14 cellular contexts compared by ENCODE assay signal in genomic region chr11:44763111-44763820, GRCh38. TPM values are rescaled to one million over a fixed set of nuclear protein-coding genes. Genes with fewer than 3 reads are reported as not detected.
DNase-seq lines count a peak whose midpoint lies in the region; ATAC-seq and TF ChIP-seq lines count a peak whose summit lies in the region.
"Had no signal": no experiment of that assay in that cellular context is flagged by ENCODE, and none has a peak within 500 bp of the region (broad histone marks: within the 10 kb centered on the region; RNA-seq: fewer than 3 reads in every experiment).

No MANE protein-coding gene starts in this region.

- no peak for TF ChIP-seq CTCF in osteocyte (IDR thresholded peaks at IDR 0.05)

- no peak overlapping the region for H3K27ac ChIP-seq in GM23248

- H2AFZ ChIP-seq in GM23248: no peak overlapping the region

- H3K9ac ChIP-seq in GM23248: no peak overlapping the region

- no peak overlapping the region for H3K4me3 Mint-ChIP-seq in activated T-helper 17 cell treated with anti-CD3 and anti-CD28 coated beads, Interleukin-2, amount 50 U/mL, for 72 hours
- no peak overlapping the region for H3K4me3 Mint-ChIP-seq in osteocyte (ENCODE audit: unreplicated experiment)
- no peak overlapping the region for H3K4me3 Mint-ChIP-seq in naive thymus-derived CD8-positive, alpha-beta T cell
- H3K4me3 Mint-ChIP-seq: CD8-positive, alpha-beta T cell; dendritic cell treated with granulocyte-macrophage colony-stimulating factor and Interleukin-4, amounts not matched to agents 40 ng/mL and 50 ng/mL, for 4 days; stimulated activated memory B cell treated with anti-CD40 and anti-IgM and Interleukin-4, amounts not matched to agents 10 μg/mL and 1 μg/mL and 100 μg/mL, for 72 hours had no signal

- no peaks in the 10 kb centered on the region for H3K36me3 ChIP-seq in GM23248 (ENCODE audit: low read depth)

- H3K79me2 ChIP-seq in GM23248 (ENCODE audit: insufficient read depth): no peaks in the 10 kb centered on the region

- no peaks in the 10 kb centered on the region for H3K9me3 Mint-ChIP-seq in activated T-helper 17 cell treated with anti-CD3 and anti-CD28 coated beads, Interleukin-2, amount 50 U/mL, for 72 hours
- H3K9me3 Mint-ChIP-seq in osteocyte (ENCODE audit: unreplicated experiment): peaks cover 9% of the 10 kb centered on the region
- peaks cover 0 to 17% (median 8%) of the 10 kb centered on the region in 9 donors for H3K9me3 Mint-ChIP-seq in naive thymus-derived CD8-positive, alpha-beta T cell
- H3K9me3 Mint-ChIP-seq: dendritic cell treated with granulocyte-macrophage colony-stimulating factor and Interleukin-4, amounts not matched to agents 40 ng/mL and 50 ng/mL, for 4 days had no signal

- H4K20me1 ChIP-seq in GM23248 (ENCODE audit: insufficient read depth): no peaks in the 10 kb centered on the region

- H3K4me1 ChIP-seq in GM23248 (ENCODE audit: insufficient read depth): peaks cover 33% of the 10 kb centered on the region

- 0 out of 2 replicates have a peak, but pooled peaks cover 2% of the 10 kb centered on the region for H3K27me3 ChIP-seq in GM23248 (replicated peaks; ENCODE audit: insufficient read depth)

- peak; percentile 56 for ATAC-seq in activated T-helper 17 cell treated with anti-CD3 and anti-CD28 coated beads, Interleukin-2, amount 50 U/mL, for 72 hours (replicated peaks)
- ATAC-seq in naive thymus-derived CD8-positive, alpha-beta T cell: no peak
- ATAC-seq in stimulated activated naive CD8-positive, alpha-beta T cell treated with anti-CD3 and anti-CD28 coated beads, Interleukin-15, Interleukin-2, amounts not matched to agents 100 U/mL and 50 U/mL, for 24 hours: no peak
- ATAC-seq: CD8-positive, alpha-beta T cell; stimulated activated memory B cell treated with anti-CD40 and anti-IgM and Interleukin-4, amounts not matched to agents 10 μg/mL and 1 μg/mL and 100 μg/mL, for 72 hours had no signal

- no peak overlapping the region for H3K4me2 ChIP-seq in GM23248 (ENCODE audit: unreplicated experiment)

- in situ Hi-C loops in GM23248 (cut with MboI): no loop called here

- no peak overlapping the region for H3K4me3 ChIP-seq in GM23248

- DNase-seq in GM23248 (peak; percentile 64), foreskin melanocyte (peak; percentile 52), osteocyte (ENCODE audit: extremely low spot score, unreplicated experiment) (no peak), HPDE6-E6E7 (ENCODE audit: extremely low spot score) (no peak)
- no peak for DNase-seq in naive thymus-derived CD8-positive, alpha-beta T cell
- DNase-seq in stimulated activated naive CD8-positive, alpha-beta T cell treated with anti-CD3 and anti-CD28 coated beads, Interleukin-15, Interleukin-2, amounts not matched to agents 100 U/mL and 50 U/mL, for 24 hours: no peak
- DNase-seq: CD8-positive, alpha-beta T cell; GF-D8; retina; stimulated activated CD4-positive, alpha-beta T cell treated with anti-CD3 and anti-CD28 coated beads, Interleukin-4, amount 100 ng/mL, for 4 hours had no signal

- no peaks in the 10 kb centered on the region for H3K27me3 Mint-ChIP-seq in activated T-helper 17 cell treated with anti-CD3 and anti-CD28 coated beads, Interleukin-2, amount 50 U/mL, for 72 hours
- H3K27me3 Mint-ChIP-seq in osteocyte (ENCODE audit: unreplicated experiment): no peaks in the 10 kb centered on the region
- H3K27me3 Mint-ChIP-seq in naive thymus-derived CD8-positive, alpha-beta T cell: peaks cover 0 to 5% (median 0%) of the 10 kb centered on the region in 5 donors

- H3K9me3 ChIP-seq in GM23248 (ENCODE audit: low read depth): no peaks in the 10 kb centered on the region

- H3K27ac Mint-ChIP-seq in activated T-helper 17 cell treated with anti-CD3 and anti-CD28 coated beads, Interleukin-2, amount 50 U/mL, for 72 hours: peak overlapping the region; percentile 46
- peak overlapping the region; percentile 58 for H3K27ac Mint-ChIP-seq in osteocyte (ENCODE audit: unreplicated experiment)
- no peak overlapping the region for H3K27ac Mint-ChIP-seq in naive thymus-derived CD8-positive, alpha-beta T cell
- H3K27ac Mint-ChIP-seq: CD8-positive, alpha-beta T cell; dendritic cell treated with granulocyte-macrophage colony-stimulating factor and Interleukin-4, amounts not matched to agents 40 ng/mL and 50 ng/mL, for 4 days; stimulated activated memory B cell treated with anti-CD40 and anti-IgM and Interleukin-4, amounts not matched to agents 10 μg/mL and 1 μg/mL and 100 μg/mL, for 72 hours had no signal

- peaks cover 24% of the 10 kb centered on the region for H3K36me3 Mint-ChIP-seq in activated T-helper 17 cell treated with anti-CD3 and anti-CD28 coated beads, Interleukin-2, amount 50 U/mL, for 72 hours (ENCODE audit: low read depth)
- H3K36me3 Mint-ChIP-seq in osteocyte (ENCODE audit: unreplicated experiment): peaks cover 2% of the 10 kb centered on the region
- peaks cover 13 to 26% (median 16%) of the 10 kb centered on the region in 3 donors for H3K36me3 Mint-ChIP-seq in naive thymus-derived CD8-positive, alpha-beta T cell

- peaks cover 21% of the 10 kb centered on the region for H3K4me1 Mint-ChIP-seq in activated T-helper 17 cell treated with anti-CD3 and anti-CD28 coated beads, Interleukin-2, amount 50 U/mL, for 72 hours
- peaks cover 54% of the 10 kb centered on the region for H3K4me1 Mint-ChIP-seq in osteocyte (ENCODE audit: unreplicated experiment)
- H3K4me1 Mint-ChIP-seq in naive thymus-derived CD8-positive, alpha-beta T cell: peaks cover 0 to 4% (median 0%) of the 10 kb centered on the region in 4 donors
- H3K4me1 Mint-ChIP-seq: stimulated activated memory B cell treated with anti-CD40 and anti-IgM and Interleukin-4, amounts not matched to agents 10 μg/mL and 1 μg/mL and 100 μg/mL, for 72 hours had no signal

- WGBS in GM23248 (ENCODE audit: low coverage in 1 of 2, low lambda C conversion rate in 2 of 2, missing lambda C conversion rate in 2 of 2), 2 experiments: 35 to 43% methylated on average over 5 of the region's 5 CpGs

- POLR2A ChIA-PET in naive thymus-derived CD8-positive, alpha-beta T cell (lab: Charles Lee): no interaction called here

- no peaks in the 10 kb centered on the region for H3K9me2 ChIP-seq in GM23248 (ENCODE audit: insufficient read depth)

- H3F3A ChIP-seq in GM23248 (ENCODE audit: insufficient read depth): peaks cover 20% of the 10 kb centered on the region

RNA-seq across cellular contexts. Expression of gene TSPAN18, which starts 36.5 kb away (rescaled TPM):
- total RNA-seq in GM23248 (2014; rRNA removed; shearing (Covaris generic)): 0.54 TPM in 1 of 2 replicates, not detected in the other
- 0.09 and 0.20 TPM in 2 replicates for polyA plus RNA-seq in GM23248 (2016; fragmentation: Nextera tagmentation; extraction: Ambion mirVana)
- 1 to 10 TPM; 3.3 to 3.9 TPM for total RNA-seq in activated T-helper 17 cell treated with anti-CD3 and anti-CD28 coated beads, Interleukin-2, amount 50 U/mL, for 72 hours
- total RNA-seq in osteocyte: 13.4 and 14.2 TPM in 2 replicates
- 1 to 10 TPM; 1.3 to 1.5 TPM for total RNA-seq in naive thymus-derived CD8-positive, alpha-beta T cell
- 1 to 10 TPM in 2 of 3 donors, under 1 TPM in 1; 0.73 to 5.5 (median 4.1) TPM for polyA plus RNA-seq in naive thymus-derived CD8-positive, alpha-beta T cell
- total RNA-seq: NCI-H460 had no signal

Comparison
In these comparisons a context has a peak if more than half of its experiments do, and no peak if none do; other contexts are left out.
1. DNase-seq: peak in GM23248 (single experiment) and foreskin melanocyte (single experiment); none in osteocyte (single experiment), naive thymus-derived CD8-positive, alpha-beta T cell (0 of 10), stimulated activated naive CD8-positive, alpha-beta T cell treated with anti-CD3 and anti-CD28 coated beads, Interleukin-15, Interleukin-2, amounts not matched to agents 100 U/mL and 50 U/mL, for 24 hours (single experiment) and HPDE6-E6E7 (single experiment).
2. H3K27ac Mint-ChIP-seq: peak in activated T-helper 17 cell treated with anti-CD3 and anti-CD28 coated beads, Interleukin-2, amount 50 U/mL, for 72 hours (single experiment) and osteocyte (single experiment); none in naive thymus-derived CD8-positive, alpha-beta T cell (0 of 10).